ENCODE assay signal across 8 cellular contexts in the genomic region with DNA sequence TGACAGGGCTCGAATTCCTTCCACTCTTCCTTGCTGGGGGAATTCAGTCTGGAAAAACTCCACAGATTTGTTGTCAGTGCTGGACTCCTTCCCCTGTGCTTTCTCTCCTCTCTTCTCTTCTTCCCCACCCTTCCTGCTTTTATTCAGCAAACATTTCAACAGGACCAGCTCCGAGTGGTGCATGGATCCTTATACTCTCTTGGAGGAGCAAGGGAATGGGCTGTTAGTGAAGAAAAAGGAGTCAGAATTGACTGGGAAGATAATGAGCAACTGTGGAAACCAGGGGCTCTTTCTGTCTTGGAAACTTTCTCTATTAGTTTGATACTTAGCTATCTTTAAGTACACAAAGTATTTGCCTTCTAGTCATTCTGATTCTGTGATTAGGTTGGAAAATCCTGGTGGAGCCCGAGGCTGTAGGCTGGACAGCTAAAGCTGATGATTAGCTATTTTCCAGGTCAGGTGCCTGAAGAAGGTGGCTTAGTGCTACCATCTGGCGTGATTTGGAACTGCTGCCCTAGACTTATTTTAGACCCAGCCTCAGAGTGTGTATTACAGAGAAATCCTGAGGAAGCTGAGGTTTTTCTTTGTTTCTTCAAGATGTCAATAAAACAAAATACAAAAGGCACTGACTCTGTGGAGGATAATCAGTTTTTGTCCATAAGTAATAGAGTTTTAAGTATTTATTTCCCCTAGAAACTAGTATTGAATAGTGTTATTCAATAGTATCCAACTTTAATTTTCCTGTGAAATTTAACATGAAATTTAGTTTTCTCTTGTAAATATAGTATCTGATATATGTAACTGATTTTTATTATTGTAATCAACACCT.
A peak's percentile ranks its signal among the peaks of the same experiment; 100 is the strongest.
DNase-seq lines count a peak whose midpoint lies in the region; ATAC-seq and TF ChIP-seq lines count a peak whose summit lies in the region.

No MANE protein-coding gene starts in this region.

- ATAC-seq in GM21381 (IDR thresholded peaks at IDR 0.05; ENCODE audit: unreplicated experiment): peak; percentile 88
- ATAC-seq in HG03558 (IDR thresholded peaks at IDR 0.05; ENCODE audit: extremely low read depth, unreplicated experiment): peak; percentile 80
- peak; percentile 96 for ATAC-seq in SK-N-SH treated with all-trans-retinoic acid at 6 μM for 48 hours
- ATAC-seq in stimulated activated naive CD8-positive, alpha-beta T cell treated with anti-CD3 and anti-CD28 coated beads, Interleukin-15, Interleukin-2, amounts not matched to agents 100 U/mL and 50 U/mL, for 24 hours: peak; percentile 77

- peak; percentile 18 for DNase-seq in activated CD8-positive, alpha-beta memory T cell treated with anti-CD3 and anti-CD28 coated beads, Interleukin-2, amount 50 U/mL, for 4 hours
- DNase-seq in activated CD8-positive, alpha-beta memory T cell treated with anti-CD3 and anti-CD28 coated beads, Interleukin-2, amount 50 U/mL, for 48 hours: no peak
- peak; percentile 92 for DNase-seq in cerebellar cortex (ENCODE audit: low spot score)
- peak; percentile 47 for DNase-seq in kidney glomerular epithelial cell (lab: John Stamatoyannopoulos, UW)
- peak; percentile 17 for DNase-seq in stimulated activated naive CD8-positive, alpha-beta T cell treated with anti-CD3 and anti-CD28 coated beads, Interleukin-15, Interleukin-2, amounts not matched to agents 100 U/mL and 50 U/mL, for 24 hours

TF ChIP-seq in SK-N-SH treated with all-trans-retinoic acid at 6 μM for 48 hours, 23 proteins besides CTCF, POLR2A, EP300 and RAD21:
- no peak for TF ChIP-seq OSR1 (CRISPR knock-in tag; IDR thresholded peaks at IDR 0.05)
- no peak for TF ChIP-seq RARB (CRISPR knock-in tag; IDR thresholded peaks at IDR 0.05)
- TF ChIP-seq, protein P1, sequence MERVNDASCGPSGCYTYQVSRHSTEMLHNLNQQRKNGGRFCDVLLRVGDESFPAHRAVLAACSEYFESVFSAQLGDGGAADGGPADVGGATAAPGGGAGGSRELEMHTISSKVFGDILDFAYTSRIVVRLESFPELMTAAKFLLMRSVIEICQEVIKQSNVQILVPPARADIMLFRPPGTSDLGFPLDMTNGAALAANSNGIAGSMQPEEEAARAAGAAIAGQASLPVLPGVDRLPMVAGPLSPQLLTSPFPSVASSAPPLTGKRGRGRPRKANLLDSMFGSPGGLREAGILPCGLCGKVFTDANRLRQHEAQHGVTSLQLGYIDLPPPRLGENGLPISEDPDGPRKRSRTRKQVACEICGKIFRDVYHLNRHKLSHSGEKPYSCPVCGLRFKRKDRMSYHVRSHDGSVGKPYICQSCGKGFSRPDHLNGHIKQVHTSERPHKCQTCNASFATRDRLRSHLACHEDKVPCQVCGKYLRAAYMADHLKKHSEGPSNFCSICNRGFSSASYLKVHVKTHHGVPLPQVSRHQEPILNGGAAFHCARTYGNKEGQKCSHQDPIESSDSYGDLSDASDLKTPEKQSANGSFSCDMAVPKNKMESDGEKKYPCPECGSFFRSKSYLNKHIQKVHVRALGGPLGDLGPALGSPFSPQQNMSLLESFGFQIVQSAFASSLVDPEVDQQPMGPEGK (CRISPR knock-in tag; IDR thresholded peaks at IDR 0.05; ENCODE audit: borderline replicate concordance): no peak
- TF ChIP-seq, protein P2, sequence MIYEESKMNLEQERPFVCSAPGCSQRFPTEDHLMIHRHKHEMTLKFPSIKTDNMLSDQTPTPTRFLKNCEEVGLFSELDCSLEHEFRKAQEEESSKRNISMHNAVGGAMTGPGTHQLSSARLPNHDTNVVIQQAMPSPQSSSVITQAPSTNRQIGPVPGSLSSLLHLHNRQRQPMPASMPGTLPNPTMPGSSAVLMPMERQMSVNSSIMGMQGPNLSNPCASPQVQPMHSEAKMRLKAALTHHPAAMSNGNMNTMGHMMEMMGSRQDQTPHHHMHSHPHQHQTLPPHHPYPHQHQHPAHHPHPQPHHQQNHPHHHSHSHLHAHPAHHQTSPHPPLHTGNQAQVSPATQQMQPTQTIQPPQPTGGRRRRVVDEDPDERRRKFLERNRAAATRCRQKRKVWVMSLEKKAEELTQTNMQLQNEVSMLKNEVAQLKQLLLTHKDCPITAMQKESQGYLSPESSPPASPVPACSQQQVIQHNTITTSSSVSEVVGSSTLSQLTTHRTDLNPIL (CRISPR knock-in tag; IDR thresholded peaks at IDR 0.05; ENCODE audit: low read depth): no peak
- TF ChIP-seq SNAI2 (CRISPR knock-in tag; IDR thresholded peaks at IDR 0.05): no peak
- TF ChIP-seq, protein P3, sequence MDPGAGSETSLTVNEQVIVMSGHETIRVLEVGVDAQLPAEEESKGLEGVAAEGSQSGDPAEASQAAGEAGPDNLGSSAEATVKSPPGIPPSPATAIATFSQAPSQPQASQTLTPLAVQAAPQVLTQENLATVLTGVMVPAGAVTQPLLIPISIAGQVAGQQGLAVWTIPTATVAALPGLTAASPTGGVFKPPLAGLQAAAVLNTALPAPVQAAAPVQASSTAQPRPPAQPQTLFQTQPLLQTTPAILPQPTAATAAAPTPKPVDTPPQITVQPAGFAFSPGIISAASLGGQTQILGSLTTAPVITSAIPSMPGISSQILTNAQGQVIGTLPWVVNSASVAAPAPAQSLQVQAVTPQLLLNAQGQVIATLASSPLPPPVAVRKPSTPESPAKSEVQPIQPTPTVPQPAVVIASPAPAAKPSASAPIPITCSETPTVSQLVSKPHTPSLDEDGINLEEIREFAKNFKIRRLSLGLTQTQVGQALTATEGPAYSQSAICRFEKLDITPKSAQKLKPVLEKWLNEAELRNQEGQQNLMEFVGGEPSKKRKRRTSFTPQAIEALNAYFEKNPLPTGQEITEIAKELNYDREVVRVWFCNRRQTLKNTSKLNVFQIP (CRISPR knock-in tag; IDR thresholded peaks at IDR 0.05; ENCODE audit: borderline replicate concordance, low read depth): no peak
- no peak for TF ChIP-seq ARNTL (CRISPR knock-in tag; IDR thresholded peaks at IDR 0.05; ENCODE audit: borderline replicate concordance, low read depth)
- TF ChIP-seq ESRRG (CRISPR knock-in tag; IDR thresholded peaks at IDR 0.05): no peak
- TF ChIP-seq ZC3H10 (CRISPR knock-in tag; IDR thresholded peaks at IDR 0.05): no peak
- TF ChIP-seq, protein P4, sequence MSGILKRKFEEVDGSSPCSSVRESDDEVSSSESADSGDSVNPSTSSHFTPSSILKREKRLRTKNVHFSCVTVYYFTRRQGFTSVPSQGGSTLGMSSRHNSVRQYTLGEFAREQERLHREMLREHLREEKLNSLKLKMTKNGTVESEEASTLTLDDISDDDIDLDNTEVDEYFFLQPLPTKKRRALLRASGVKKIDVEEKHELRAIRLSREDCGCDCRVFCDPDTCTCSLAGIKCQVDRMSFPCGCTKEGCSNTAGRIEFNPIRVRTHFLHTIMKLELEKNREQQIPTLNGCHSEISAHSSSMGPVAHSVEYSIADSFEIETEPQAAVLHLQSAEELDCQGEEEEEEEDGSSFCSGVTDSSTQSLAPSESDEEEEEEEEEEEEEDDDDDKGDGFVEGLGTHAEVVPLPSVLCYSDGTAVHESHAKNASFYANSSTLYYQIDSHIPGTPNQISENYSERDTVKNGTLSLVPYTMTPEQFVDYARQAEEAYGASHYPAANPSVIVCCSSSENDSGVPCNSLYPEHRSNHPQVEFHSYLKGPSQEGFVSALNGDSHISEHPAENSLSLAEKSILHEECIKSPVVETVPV (CRISPR knock-in tag; IDR thresholded peaks at IDR 0.05): no peak
- no peak for TF ChIP-seq ISL1 (CRISPR knock-in tag; IDR thresholded peaks at IDR 0.05)
- no peak for TF ChIP-seq ZNF565 (CRISPR knock-in tag; conservative IDR thresholded peaks at IDR 0.05; ENCODE audit: low read depth)
- TF ChIP-seq ZNF70 (CRISPR knock-in tag; IDR thresholded peaks at IDR 0.05): no peak
- no peak for TF ChIP-seq BACH2 (CRISPR knock-in tag; IDR thresholded peaks at IDR 0.05; ENCODE audit: borderline replicate concordance)
- TF ChIP-seq ZFP3 (CRISPR knock-in tag; IDR thresholded peaks at IDR 0.05): no peak
- TF ChIP-seq, protein P5, sequence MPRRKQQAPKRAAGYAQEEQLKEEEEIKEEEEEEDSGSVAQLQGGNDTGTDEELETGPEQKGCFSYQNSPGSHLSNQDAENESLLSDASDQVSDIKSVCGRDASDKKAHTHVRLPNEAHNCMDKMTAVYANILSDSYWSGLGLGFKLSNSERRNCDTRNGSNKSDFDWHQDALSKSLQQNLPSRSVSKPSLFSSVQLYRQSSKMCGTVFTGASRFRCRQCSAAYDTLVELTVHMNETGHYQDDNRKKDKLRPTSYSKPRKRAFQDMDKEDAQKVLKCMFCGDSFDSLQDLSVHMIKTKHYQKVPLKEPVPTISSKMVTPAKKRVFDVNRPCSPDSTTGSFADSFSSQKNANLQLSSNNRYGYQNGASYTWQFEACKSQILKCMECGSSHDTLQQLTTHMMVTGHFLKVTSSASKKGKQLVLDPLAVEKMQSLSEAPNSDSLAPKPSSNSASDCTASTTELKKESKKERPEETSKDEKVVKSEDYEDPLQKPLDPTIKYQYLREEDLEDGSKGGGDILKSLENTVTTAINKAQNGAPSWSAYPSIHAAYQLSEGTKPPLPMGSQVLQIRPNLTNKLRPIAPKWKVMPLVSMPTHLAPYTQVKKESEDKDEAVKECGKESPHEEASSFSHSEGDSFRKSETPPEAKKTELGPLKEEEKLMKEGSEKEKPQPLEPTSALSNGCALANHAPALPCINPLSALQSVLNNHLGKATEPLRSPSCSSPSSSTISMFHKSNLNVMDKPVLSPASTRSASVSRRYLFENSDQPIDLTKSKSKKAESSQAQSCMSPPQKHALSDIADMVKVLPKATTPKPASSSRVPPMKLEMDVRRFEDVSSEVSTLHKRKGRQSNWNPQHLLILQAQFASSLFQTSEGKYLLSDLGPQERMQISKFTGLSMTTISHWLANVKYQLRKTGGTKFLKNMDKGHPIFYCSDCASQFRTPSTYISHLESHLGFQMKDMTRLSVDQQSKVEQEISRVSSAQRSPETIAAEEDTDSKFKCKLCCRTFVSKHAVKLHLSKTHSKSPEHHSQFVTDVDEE (CRISPR knock-in tag; IDR thresholded peaks at IDR 0.05): no peak
